ENCODE assay signal across 12 cellular contexts in the genomic region with DNA sequence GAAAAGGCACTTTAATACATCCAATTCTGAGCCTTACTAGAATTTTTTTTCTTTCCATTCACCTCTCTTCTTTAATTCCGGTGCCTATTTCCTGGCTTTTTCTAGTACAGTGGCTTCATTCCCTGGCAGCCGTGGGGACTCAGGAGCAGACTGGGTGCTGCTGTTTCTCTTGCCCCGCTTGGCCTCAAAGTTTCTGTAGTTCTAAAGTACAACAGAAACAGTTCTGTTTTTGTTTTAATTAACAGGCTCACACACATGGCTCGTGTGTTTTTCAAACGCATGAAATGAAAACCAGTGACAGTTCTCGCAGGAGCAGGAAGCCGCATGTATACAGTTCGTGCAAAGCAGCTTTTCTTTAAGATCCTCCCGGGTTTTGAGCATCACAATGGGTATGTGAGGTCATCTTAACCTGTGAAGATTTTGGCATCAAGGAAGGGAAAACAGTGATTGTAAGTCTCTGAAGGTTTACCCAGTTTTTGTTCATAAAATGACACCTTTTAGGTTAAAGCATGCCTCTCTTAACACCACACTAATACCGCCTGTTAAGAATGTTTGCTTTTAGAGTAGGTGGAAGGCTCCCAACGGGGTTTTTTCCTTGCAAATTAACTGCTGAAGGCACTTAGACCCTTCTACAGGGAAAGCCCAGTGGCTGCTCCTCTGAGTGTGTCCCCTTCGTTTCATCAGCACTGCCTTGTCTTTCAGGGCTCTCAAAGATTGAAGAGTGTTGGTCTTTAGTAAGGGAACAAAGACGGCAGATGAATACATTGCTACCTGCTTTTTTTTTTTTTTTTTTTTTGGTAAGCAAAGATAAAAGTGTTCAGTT. TPM values are rescaled to one million over a fixed set of nuclear protein-coding genes. Genes with fewer than 3 reads are reported as not detected.
DNase-seq lines count a peak whose midpoint lies in the region; ATAC-seq and TF ChIP-seq lines count a peak whose summit lies in the region.
"Had no signal": no experiment of that assay in that cellular context is flagged by ENCODE, and none has a peak within 500 bp of the region (broad histone marks: within the 10 kb centered on the region; RNA-seq: fewer than 3 reads in every experiment).

No MANE protein-coding gene starts in this region.

- CTCF ChIA-PET in PC-3 (lab: Charles Lee), result no interaction called here

- no peaks in the 10 kb centered on the region for H3K79me2 ChIP-seq in PC-3 (ENCODE audit: low read length)

- H3K4me2 ChIP-seq in PC-3 (ENCODE audit: low read length), result peak overlapping the region; percentile 21; the same call in 1 of the 2 replicates

- DNase-seq in NCI-H82 (lab: John Stamatoyannopoulos, UW), result peak; percentile 45
- DNase-seq in NCI-H82 treated with DMSO at 0.1 percent for 48 hours (lab: John Stamatoyannopoulos, UW; ENCODE audit: unreplicated experiment), result no peak
- DNase-seq in PC-3, result no peak
- no peak for DNase-seq in thoracic aorta (ENCODE audit: low spot score)
- DNase-seq: activated B cell treated with CpG ODN at 0.5 μM for 24 hours; effector memory CD4-positive, alpha-beta T cell had no signal

- H3K9me3 ChIP-seq in PC-3 (ENCODE audit: low read length), result no peaks in the 10 kb centered on the region
- H3K9me3 ChIP-seq in iPS-15b (ENCODE audit: control insufficient read depth, insufficient read depth, low read length), result no peaks in the 10 kb centered on the region
- H3K9me3 ChIP-seq in thoracic aorta, result no peaks in the 10 kb centered on the region

- H3F3A ChIP-seq in PC-3 (ENCODE audit: low read length, unreplicated experiment), result no peaks in the 10 kb centered on the region

- H3K27me3 ChIP-seq in PC-3 (ENCODE audit: low read length), result no peaks in the 10 kb centered on the region
- H3K27me3 ChIP-seq in iPS-15b (ENCODE audit: control insufficient read depth, insufficient read depth, low read length), result no peaks in the 10 kb centered on the region
- no peaks in the 10 kb centered on the region for H3K27me3 ChIP-seq in thoracic aorta (replicated peaks; ENCODE audit: insufficient read depth)

- intact Hi-C loops in PC-3 (cut with micrococcal nuclease), result no loop called here

- no peaks in the 10 kb centered on the region for H3K36me3 ChIP-seq in PC-3 (ENCODE audit: low read depth, low read length)
- H3K36me3 ChIP-seq in iPS-15b (ENCODE audit: control insufficient read depth, insufficient read depth, low read length), result peaks cover 34% of the 10 kb centered on the region
- H3K36me3 ChIP-seq in thoracic aorta, result no peaks in the 10 kb centered on the region

- H3K4me3 ChIP-seq in PC-3 (ENCODE audit: low read length), result no peak overlapping the region
- H3K4me3 ChIP-seq in iPS-15b (ENCODE audit: low read depth, low read length), result peak overlapping the region; percentile 94
- peak overlapping the region; percentile 9 for H3K4me3 ChIP-seq in thoracic aorta

- H2AFZ ChIP-seq in PC-3 (ENCODE audit: low read length), result peak overlapping the region; percentile 32; the same call in 1 of the 2 replicates

- H3K27ac ChIP-seq in PC-3 (ENCODE audit: low read length) (no peak overlapping the region), thoracic aorta (peak overlapping the region in 1 of 2 donors; percentile 26)

- TF ChIP-seq CTCF in PC-3 (conservative IDR thresholded peaks at IDR 0.05; ENCODE audit: low read depth, low read length) (no peak), thoracic aorta (IDR thresholded peaks at IDR 0.05) (no peak)

- POLR2A ChIA-PET in PC-3 (lab: Charles Lee; ENCODE audit: unreplicated experiment), result no interaction called here

- H4K20me1 ChIP-seq in PC-3 (ENCODE audit: low read length), result no peaks in the 10 kb centered on the region

- ATAC-seq in PC-3 (no peak), thoracic aorta (ENCODE audit: insufficient number of reproducible peaks, low FRiP score, low read depth) (no peak), HG02973 (IDR thresholded peaks at IDR 0.05; ENCODE audit: unreplicated experiment) (no peak), HG03442 (IDR thresholded peaks at IDR 0.05; ENCODE audit: unreplicated experiment) (no peak), GM19328 (IDR thresholded peaks at IDR 0.05; ENCODE audit: unreplicated experiment) (no peak)

- peaks cover 28% of the 10 kb centered on the region for H3K4me1 ChIP-seq in PC-3 (ENCODE audit: insufficient read depth, low read length)
- H3K4me1 ChIP-seq in iPS-15b (ENCODE audit: control insufficient read depth, insufficient read depth, low read length), result peaks cover 7% of the 10 kb centered on the region
- peaks cover 27 to 56% of the 10 kb centered on the region in 2 donors for H3K4me1 ChIP-seq in thoracic aorta (ENCODE audit: control insufficient read depth in 1 of 2, low read depth in 2 of 2)

- H3K9me2 ChIP-seq in PC-3 (replicated peaks; ENCODE audit: low read length), result no peaks in the 10 kb centered on the region

- BruUV-seq in PC-3 (replicated peaks; lab: Mats Ljungman, UMichigan), result no TSS peak

- no peak overlapping the region for H3K9ac ChIP-seq in PC-3 (ENCODE audit: low read length)
- H3K9ac ChIP-seq in iPS-15b (ENCODE audit: low read depth, low read length), result no peak overlapping the region

RNA-seq across cellular contexts. Expression of gene FZD7, which starts 5.8 kb away (rescaled TPM):
- total RNA-seq in PC-3 (2014; rRNA removed) (4.8 and 5.5 TPM in 2 replicates), thoracic aorta (10 to 100 TPM; 14.0 to 14.4 TPM)

RNA-seq across cellular contexts. Expression of gene KIAA2012, which starts 33.6 kb away (rescaled TPM):
- total RNA-seq in PC-3 (2014; rRNA removed), result not detected in 2 replicates
- not detected for total RNA-seq in thoracic aorta
- total RNA-seq: activated B cell treated with CpG ODN at 0.5 μM for 24 hours, LHCN-M2, renal cortical epithelial cell had no signal
